ENCODE assay signal across 9 cellular contexts in genomic region chr9:130186839-130187522, GRCh38. TPM values are rescaled to one million over a fixed set of nuclear protein-coding genes. Genes with fewer than 3 reads are reported as not detected.
DNase-seq lines count a peak whose midpoint lies in the region; ATAC-seq, FAIRE-seq and TF ChIP-seq lines count a peak whose summit lies in the region.
"Had no signal": no experiment of that assay in that cellular context is flagged by ENCODE, and none has a peak within 500 bp of the region (broad histone marks: within the 10 kb centered on the region; RNA-seq: fewer than 3 reads in every experiment).

No MANE protein-coding gene starts in this region.

- peak overlapping the region; percentile 40 for H3K27ac ChIP-seq in SJSA1
- H3K27ac ChIP-seq in small intestine (ENCODE audit: low read depth in 1 of 2, low read length in 1 of 2), result no peak overlapping the region
- H3K27ac ChIP-seq: VCaP had no signal

- H3K4me3 Mint-ChIP-seq in glutamatergic neuron (ENCODE audit: unreplicated experiment), result peak overlapping the region; percentile 74

- DNase-seq in SIG-M5 treated with dmso at 0.1 percent for 504 hours (lab: John Stamatoyannopoulos, UW; ENCODE audit: unreplicated experiment) (peak; percentile 45), SIG-M5 (lab: John Stamatoyannopoulos, UW) (no peak), SJSA1 (ENCODE audit: low read depth in 1 of 2, low spot score in 2 of 2) (peak; percentile 63 to 84), glutamatergic neuron (peak; percentile 65), small intestine (peak; percentile 87), NCI-H1694 (lab: John Stamatoyannopoulos, UW) (no peak), NCI-H524 (lab: John Stamatoyannopoulos, UW) (no peak)

- 14 to 53% (median 39%) methylated on average over 22 to 25 of the region's 25 CpGs for WGBS in small intestine, 3 donors

- no peak for ATAC-seq in GM21390 (IDR thresholded peaks at IDR 0.05; ENCODE audit: unreplicated experiment)

- H3K36me3 Mint-ChIP-seq in glutamatergic neuron (ENCODE audit: unreplicated experiment), result no peaks in the 10 kb centered on the region

- H3K27me3 ChIP-seq in SJSA1 (replicated peaks) (no peaks in the 10 kb centered on the region), small intestine (ENCODE audit: control insufficient read depth in 2 of 2, insufficient read depth in 2 of 2, low read length in 2 of 2) (no peaks in the 10 kb centered on the region)

- peaks cover 9% of the 10 kb centered on the region for H3K36me3 ChIP-seq in SJSA1
- no peaks in the 10 kb centered on the region for H3K36me3 ChIP-seq in small intestine (ENCODE audit: control insufficient read depth in 2 of 2, insufficient read depth in 2 of 2, low read length in 2 of 2)

- H3K9me3 ChIP-seq in SJSA1 (replicated peaks), result no peaks in the 10 kb centered on the region
- no peaks in the 10 kb centered on the region for H3K9me3 ChIP-seq in small intestine (ENCODE audit: control insufficient read depth, low read depth)

- H3K9me3 Mint-ChIP-seq in glutamatergic neuron (ENCODE audit: unreplicated experiment), result peaks cover 18% of the 10 kb centered on the region

- H3K4me3 ChIP-seq in SJSA1 (peak overlapping the region; percentile 14; the same call in 1 of the 2 replicates), small intestine (ENCODE audit: low read depth in 1 of 2, low read length in 2 of 2) (peak overlapping the region in 1 of 2 donors; percentile 15)

- no peak for TF ChIP-seq CTCF in glutamatergic neuron (IDR thresholded peaks at IDR 0.05; ENCODE audit: partially characterized antibody, unreplicated experiment)

- H3K4me1 ChIP-seq in SJSA1 (replicated peaks) (peaks cover 49% of the 10 kb centered on the region), small intestine (ENCODE audit: control insufficient read depth in 2 of 2, insufficient read depth in 1 of 2, low read depth in 1 of 2, low read length in 1 of 2) (no peaks in the 10 kb centered on the region)

- peaks cover 13% of the 10 kb centered on the region for H3K27me3 Mint-ChIP-seq in glutamatergic neuron (ENCODE audit: unreplicated experiment)

- peaks cover 35% of the 10 kb centered on the region for H3K4me1 Mint-ChIP-seq in glutamatergic neuron (ENCODE audit: low read depth, unreplicated experiment)

- FAIRE-seq in small intestine (lab: Jason Lieb, UNC), result no peak

- peak overlapping the region; percentile 95 for H3K27ac Mint-ChIP-seq in glutamatergic neuron (ENCODE audit: unreplicated experiment)

RNA-seq across cellular contexts. Expression of gene NCS1, which starts 14.8 kb away (rescaled TPM):
- total RNA-seq in SJSA1 (2014; rRNA removed; shearing (Covaris generic)), result 31.5 and 44.6 TPM in 2 replicates
- 312 TPM for total RNA-seq in glutamatergic neuron (ENCODE audit: unreplicated experiment)
- 1 to 10 TPM in 1 of 3 donors, under 1 TPM in 2; 0.54 to 9.2 (median 0.89) TPM for polyA plus RNA-seq in small intestine

Comparison
In these comparisons a context has a peak if more than half of its experiments do, and no peak if none do; other contexts are left out.
1. DNase-seq: peak in SIG-M5 treated with dmso at 0.1 percent for 504 hours (single experiment), SJSA1 (2 of 2), glutamatergic neuron (single experiment) and small intestine (single experiment); none in SIG-M5 (single experiment), NCI-H1694 (single experiment) and NCI-H524 (0 of 2).